Comparison of ENCODE assay signal across 26 cellular contexts in the genomic region with DNA sequence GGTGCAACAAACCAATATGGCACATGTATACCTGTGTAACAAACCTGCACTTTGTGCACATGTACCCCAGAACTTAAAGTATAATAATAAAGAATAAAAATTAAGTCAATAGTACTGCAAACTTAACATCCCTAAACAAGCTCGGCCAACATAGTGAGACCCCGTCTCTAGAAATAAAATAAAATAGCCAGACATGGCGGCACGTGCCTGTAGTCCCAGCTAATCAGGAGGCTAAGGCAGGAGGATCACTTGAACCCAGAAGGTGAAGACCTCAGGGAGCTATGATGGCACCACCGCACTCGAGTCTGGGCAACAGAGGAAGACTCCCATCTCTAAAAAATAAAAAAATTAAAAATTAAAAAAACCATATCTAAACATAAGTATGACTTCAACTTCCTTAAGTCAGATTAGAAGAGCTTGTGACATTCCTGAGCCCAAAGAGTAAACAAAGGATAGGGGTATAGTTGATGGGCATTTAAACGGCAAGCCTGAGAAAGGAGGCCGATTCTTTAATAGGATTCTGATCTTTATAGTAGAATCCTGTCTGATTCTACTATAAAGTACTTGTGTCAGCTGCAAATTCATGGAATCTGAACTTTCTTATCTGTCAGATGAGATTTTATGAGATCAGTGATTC. TPM values are rescaled to one million over a fixed set of nuclear protein-coding genes. Genes with fewer than 3 reads are reported as not detected.
A peak's percentile ranks its signal among the peaks of the same experiment; 100 is the strongest.
DNase-seq lines count a peak whose midpoint lies in the region; ATAC-seq and TF ChIP-seq lines count a peak whose summit lies in the region.
"Had no signal": no experiment of that assay in that cellular context is flagged by ENCODE, and none has a peak within 500 bp of the region (broad histone marks: within the 10 kb centered on the region; RNA-seq: fewer than 3 reads in every experiment).

No MANE protein-coding gene starts in this region.

- H3K9me3 ChIP-seq in left ventricle myocardium inferior (replicated peaks) (no peaks in the 10 kb centered on the region), sigmoid colon (no peaks in the 10 kb centered on the region)
- H3K9me3 ChIP-seq: testis had no signal

- H3K27me3 ChIP-seq in left ventricle myocardium inferior (ENCODE audit: low read depth) (no peaks in the 10 kb centered on the region), sigmoid colon (no peaks in the 10 kb centered on the region)
- H3K27me3 ChIP-seq: BLaER1 treated with 17β-estradiol and CSF1 and Interleukin-3, amounts not matched to agents 10 nM and 100 nM; testis had no signal

- DNase-seq in left ventricle myocardium inferior = no peak
- DNase-seq in Right ventricle myocardium inferior (ENCODE audit: missing footprints) = no peak
- DNase-seq in fibroblast of villous mesenchyme (ENCODE audit: low read depth) = peak; percentile 33
- DNase-seq in sigmoid colon = no peak
- DNase-seq in DMS79 (lab: John Stamatoyannopoulos, UW) = no peak
- no peak for DNase-seq in NCI-H1417 treated with DMSO at 0.1 percent for 48 hours (lab: John Stamatoyannopoulos, UW)
- no peak for DNase-seq in DMS79 treated with DMSO at 0.1 percent for 48 hours (lab: John Stamatoyannopoulos, UW)
- DNase-seq: ACHN; activated CD4-positive, CD25-positive, alpha-beta regulatory T cell treated with anti-CD3 and anti-CD28 coated beads, Interleukin-2, amount 50 U/mL, for 72 hours; activated T-cell treated with anti-CD3 and anti-CD28 coated beads, Interleukin-2, amount 50 U/mL, for 72 hours; aorta; foreskin melanocyte; mesendoderm; NCI-H1092 treated with DMSO at 0.1 percent for 48 hours; NCI-H2081; SHP77 treated with DMSO at 0.1 percent for 48 hours; stimulated activated CD4-positive, alpha-beta T cell treated with anti-CD3 and anti-CD28 coated beads, Interleukin-2, amount 100 ng/mL, for 24 hours; SW 1271; testis had no signal

- H3K4me3 ChIP-seq in left ventricle myocardium inferior (peak overlapping the region; percentile 66), fibroblast of villous mesenchyme (ENCODE audit: low read depth, low read length) (no peak overlapping the region), sigmoid colon (peak overlapping the region in 3 of 4 donors; percentile 23 to 36 (median 32))
- H3K4me3 ChIP-seq: BLaER1 treated with 17β-estradiol and CSF1 and Interleukin-3, amounts not matched to agents 10 nM and 100 nM had no signal

- H3K27ac ChIP-seq in left ventricle myocardium inferior (replicated peaks) (peak overlapping the region; percentile 83), sigmoid colon (peak overlapping the region in 1 of 4 donors; percentile 43)
- H3K27ac ChIP-seq: BLaER1 treated with 17β-estradiol and CSF1 and Interleukin-3, amounts not matched to agents 10 nM and 100 nM; testis had no signal

- TF ChIP-seq POLR2A in sigmoid colon (IDR thresholded peaks at IDR 0.05) = no peak

- no peak for ATAC-seq in Right ventricle myocardium inferior
- ATAC-seq in GM21576 (IDR thresholded peaks at IDR 0.05; ENCODE audit: unreplicated experiment) = no peak
- ATAC-seq: stimulated activated effector memory CD8-positive, alpha-beta T cell treated with anti-CD3 and anti-CD28 coated beads, Interleukin-12 subunit alpha, Interleukin-12 subunit beta, amount 100 ng/mL, for 72 hours had no signal

- no peak for TF ChIP-seq EP300 in sigmoid colon (IDR thresholded peaks at IDR 0.05)

- intact Hi-C loops in left ventricle myocardium inferior (cut with micrococcal nuclease) (no loop called here), Right ventricle myocardium inferior (cut with DNase I) (no loop called here), sigmoid colon (cut with DNase I) (no loop called here)

- peaks cover 16% of the 10 kb centered on the region for H3K4me1 ChIP-seq in left ventricle myocardium inferior
- peaks cover 0 to 6% (median 0%) of the 10 kb centered on the region in 4 donors for H3K4me1 ChIP-seq in sigmoid colon
- H3K4me1 ChIP-seq: testis had no signal

- H3K36me3 ChIP-seq in left ventricle myocardium inferior (no peaks in the 10 kb centered on the region), sigmoid colon (no peaks in the 10 kb centered on the region)
- H3K36me3 ChIP-seq: BLaER1 treated with 17β-estradiol and CSF1 and Interleukin-3, amounts not matched to agents 10 nM and 100 nM had no signal

- TF ChIP-seq CTCF in left ventricle myocardium inferior (IDR thresholded peaks at IDR 0.05; ENCODE audit: borderline replicate concordance) = no peak
- TF ChIP-seq CTCF in fibroblast of villous mesenchyme (IDR thresholded peaks at IDR 0.05; ENCODE audit: insufficient read depth, low read depth, low read length) = no peak
- no peak for TF ChIP-seq CTCF in sigmoid colon (IDR thresholded peaks at IDR 0.05)

- WGBS in sigmoid colon, 2 donors = 68 to 75% methylated on average over 8 of the region's 8 CpGs

RNA-seq across cellular contexts. Expression of a gene that starts 1.6 kb away (rescaled TPM):
- total RNA-seq in left ventricle myocardium inferior (1.1 TPM), Right ventricle myocardium inferior (1.9 TPM), fibroblast of villous mesenchyme (under 0.01 and 0.32 TPM in 2 replicates), sigmoid colon (1 to 10 TPM in 3 of 4 donors, under 1 TPM in 1; 0.81 to 1.9 (median 1.6) TPM)
- under 1 TPM; 0.23 to 0.67 (median 0.60) TPM for polyA plus RNA-seq in sigmoid colon
- total RNA-seq: epithelial cell of proximal tubule, kidney epithelial cell, osteocyte had no signal
- polyA plus RNA-seq: aorta; naive thymus-derived CD4-positive, alpha-beta T cell had no signal
